In genomic region chr2:119823734-119824334, GRCh38 we compare ENCODE assay signal across 8 cellular contexts.
DNase-seq lines count a peak whose midpoint lies in the region; ATAC-seq and TF ChIP-seq lines count a peak whose summit lies in the region.

No MANE protein-coding gene starts in this region.

- peak overlapping the region; percentile 41 to 48 for H3K27ac Mint-ChIP-seq in T-cell
- no peak overlapping the region for H3K27ac Mint-ChIP-seq in endothelial cell (ENCODE audit: unreplicated experiment)
- peak overlapping the region in 2 of 3 experiments; percentile 0 to 53 for H3K27ac Mint-ChIP-seq in nephron

- H3K9me3 Mint-ChIP-seq in T-cell (no peaks in the 10 kb centered on the region), endothelial cell (ENCODE audit: unreplicated experiment) (no peaks in the 10 kb centered on the region), nephron (no peaks in the 10 kb centered on the region)

- peaks cover 50 to 69% (median 67%) of the 10 kb centered on the region in 3 donors for H3K4me1 Mint-ChIP-seq in T-cell
- H3K4me1 Mint-ChIP-seq in endothelial cell (ENCODE audit: unreplicated experiment), result peaks cover 10% of the 10 kb centered on the region
- H3K4me1 Mint-ChIP-seq in nephron, result peaks cover 7% of the 10 kb centered on the region

- CTCF ChIA-PET in T-cell (lab: Charles Lee), result interaction anchor here (0.5 to 2.0 kb wide), 11 partner anchors 8 to 857 kb away, joined by 3 to 10 read pairs (median 3); partner anchors contain the start of gene PTPN4 (in 1 of the 2)

- H3K4me3 Mint-ChIP-seq in T-cell (no peak overlapping the region), endothelial cell (ENCODE audit: unreplicated experiment) (no peak overlapping the region), nephron (no peak overlapping the region)

- ATAC-seq in HG02642 (IDR thresholded peaks at IDR 0.05; ENCODE audit: poor library complexity, unreplicated experiment) (peak; percentile 49), T-cell (replicated peaks in 1 of 4) (peak; percentile 68 to 74 (median 71)), GM19351 (IDR thresholded peaks at IDR 0.05; ENCODE audit: unreplicated experiment) (no peak), GM21529 (IDR thresholded peaks at IDR 0.05; ENCODE audit: unreplicated experiment) (no peak)

- H3K27me3 Mint-ChIP-seq in T-cell, result no peaks in the 10 kb centered on the region
- H3K27me3 Mint-ChIP-seq in endothelial cell (ENCODE audit: unreplicated experiment), result peaks cover 2% of the 10 kb centered on the region
- H3K27me3 Mint-ChIP-seq in nephron (ENCODE audit: low read depth), result no peaks in the 10 kb centered on the region

- peak; percentile 22 for DNase-seq in NCI-H146 (lab: John Stamatoyannopoulos, UW)
- no peak for DNase-seq in NCI-H146 treated with DMSO at 0.1 percent for 48 hours (lab: John Stamatoyannopoulos, UW; ENCODE audit: unreplicated experiment)
- peak in 26 of 34 experiments; percentile 10 to 43 (median 29) for DNase-seq in T-cell
- DNase-seq in endothelial cell (ENCODE audit: low spot score), result peak; percentile 20

- TF ChIP-seq CTCF in endothelial cell (IDR thresholded peaks at IDR 0.05; ENCODE audit: unreplicated experiment), result peak; percentile 49
- peak; percentile 65 to 66 (median 66) for TF ChIP-seq CTCF in nephron (IDR thresholded peaks at IDR 0.05; ENCODE audit: unreplicated experiment in 3 of 3)

- POLR2A ChIA-PET in T-cell (lab: Charles Lee), result no interaction called here

- H3K36me3 Mint-ChIP-seq in T-cell (peaks cover 13% of the 10 kb centered on the region), endothelial cell (ENCODE audit: low read depth, unreplicated experiment) (peaks cover 8% of the 10 kb centered on the region), nephron (ENCODE audit: low read depth) (peaks cover 19% of the 10 kb centered on the region)

Comparison
In these comparisons a context has a peak if more than half of its experiments do, and no peak if none do; other contexts are left out.
1. ATAC-seq: peak in HG02642 (single experiment) and T-cell (4 of 4); none in GM19351 (single experiment) and GM21529 (single experiment).